10 cellular contexts compared by ENCODE assay signal in the genomic region with DNA sequence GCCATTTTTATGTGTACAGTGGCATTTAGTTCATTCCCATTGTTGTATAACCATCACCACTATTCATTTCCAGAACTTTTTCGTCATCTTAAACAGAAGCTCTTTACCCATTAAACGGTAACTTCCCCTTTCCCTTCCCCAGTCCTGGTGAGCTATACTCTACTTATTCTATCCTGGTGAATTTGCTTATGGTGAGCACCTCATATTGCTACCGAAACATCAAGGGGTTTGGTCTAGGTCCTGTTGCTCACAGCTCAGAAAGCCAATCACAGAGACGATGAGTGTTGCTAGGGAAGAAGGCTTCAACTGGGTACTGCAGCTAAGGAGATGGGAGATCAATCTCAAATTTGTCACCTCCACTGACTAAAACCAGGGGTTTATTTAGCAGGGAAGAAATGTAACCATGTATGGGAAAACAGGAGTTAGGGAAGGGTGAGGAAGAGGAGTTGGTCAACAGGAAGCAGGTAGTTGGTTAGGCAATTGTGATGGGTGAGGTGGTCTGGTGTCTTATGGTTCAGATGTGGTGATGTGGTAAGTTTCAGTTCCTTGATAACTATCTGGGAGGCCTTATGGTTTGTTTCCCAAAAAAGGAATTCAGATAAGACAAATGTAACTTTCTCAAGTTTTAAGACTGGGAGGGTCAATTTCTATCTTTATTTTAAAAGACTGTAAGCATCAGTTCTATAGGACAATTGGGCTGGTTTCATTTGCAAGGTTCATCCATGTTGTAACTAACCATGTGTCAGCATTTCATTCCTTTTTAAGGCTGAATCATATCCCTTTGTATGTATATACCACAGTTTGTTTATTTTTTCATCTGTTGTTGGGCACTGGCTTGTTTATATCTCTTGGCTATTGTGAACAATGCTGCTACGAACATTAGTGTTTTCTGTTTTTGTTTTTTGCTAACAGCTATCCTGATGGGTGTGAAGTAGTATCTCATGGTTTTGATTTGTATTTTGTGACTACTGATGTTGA. TPM values are rescaled to one million over a fixed set of nuclear protein-coding genes. Genes with fewer than 3 reads are reported as not detected.
A peak's percentile ranks its signal among the peaks of the same experiment; 100 is the strongest.
DNase-seq lines count a peak whose midpoint lies in the region; ATAC-seq and TF ChIP-seq lines count a peak whose summit lies in the region.
"Had no signal": no experiment of that assay in that cellular context is flagged by ENCODE, and none has a peak within 500 bp of the region (broad histone marks: within the 10 kb centered on the region; RNA-seq: fewer than 3 reads in every experiment).

No MANE protein-coding gene starts in this region.

- no peak for DNase-seq in activated CD4-positive, alpha-beta memory T cell treated with anti-CD3 and anti-CD28 coated beads, Interleukin-2, amount 10 ng/mL, durations not matched to agents 7 days and 5 days
- no peak for DNase-seq in activated CD4-positive, alpha-beta memory T cell treated with anti-CD3 and anti-CD28 coated beads for 36 hours
- DNase-seq in NOMO-1 treated with DMSO at 0.1 percent for 48 hours (lab: John Stamatoyannopoulos, UW; ENCODE audit: unreplicated experiment): peak; percentile 71
- peak; percentile 37 for DNase-seq in pons (ENCODE audit: low spot score)
- DNase-seq in foreskin keratinocyte: no peak
- no peak for DNase-seq in HuH-7.5 (ENCODE audit: low spot score)
- no peak for DNase-seq in NCI-H2081 treated with DMSO at 0.1 percent for 48 hours (lab: John Stamatoyannopoulos, UW)
- DNase-seq: activated effector memory CD4-positive, alpha-beta T cell treated with anti-CD3 and anti-CD28 coated beads, Interleukin-2, amount 50 U/mL, for 16 hours; NCI-H1417 had no signal

- TF ChIP-seq CTCF in foreskin keratinocyte (conservative IDR thresholded peaks at IDR 0.05): no peak

- CTCF ChIA-PET in activated CD4-positive, alpha-beta memory T cell treated with anti-CD3 and anti-CD28 coated beads, Interleukin-2, amount 10 ng/mL, durations not matched to agents 7 days and 5 days (lab: Charles Lee): interaction anchor here (0.6 kb wide), 1 partner anchor 211 kb away, joined by 4 read pairs; no protein-coding TSS in a partner anchor
- CTCF ChIA-PET in activated CD4-positive, alpha-beta memory T cell treated with anti-CD3 and anti-CD28 coated beads for 36 hours (lab: Charles Lee): no interaction called here

- intact Hi-C loops in activated CD4-positive, alpha-beta memory T cell treated with anti-CD3 and anti-CD28 coated beads for 36 hours (cut with micrococcal nuclease): no loop called here

- no peaks in the 10 kb centered on the region for H3K27me3 Mint-ChIP-seq in activated CD4-positive, alpha-beta memory T cell treated with anti-CD3 and anti-CD28 coated beads, Interleukin-2, amount 10 ng/mL, durations not matched to agents 7 days and 5 days
- H3K27me3 Mint-ChIP-seq in activated CD4-positive, alpha-beta memory T cell treated with anti-CD3 and anti-CD28 coated beads for 36 hours: no peaks in the 10 kb centered on the region

- no peaks in the 10 kb centered on the region for H3K9me3 Mint-ChIP-seq in activated CD4-positive, alpha-beta memory T cell treated with anti-CD3 and anti-CD28 coated beads, Interleukin-2, amount 10 ng/mL, durations not matched to agents 7 days and 5 days
- no peaks in the 10 kb centered on the region for H3K9me3 Mint-ChIP-seq in activated CD4-positive, alpha-beta memory T cell treated with anti-CD3 and anti-CD28 coated beads for 36 hours

- H3K27me3 ChIP-seq in foreskin keratinocyte: no peaks in the 10 kb centered on the region

- H3K4me1 Mint-ChIP-seq in activated CD4-positive, alpha-beta memory T cell treated with anti-CD3 and anti-CD28 coated beads, Interleukin-2, amount 10 ng/mL, durations not matched to agents 7 days and 5 days: peaks cover 53% of the 10 kb centered on the region
- peaks cover 14% of the 10 kb centered on the region for H3K4me1 Mint-ChIP-seq in activated CD4-positive, alpha-beta memory T cell treated with anti-CD3 and anti-CD28 coated beads for 36 hours (ENCODE audit: low read depth)

- no peak overlapping the region for H3K27ac ChIP-seq in foreskin keratinocyte

- no peak overlapping the region for H3K4me3 Mint-ChIP-seq in activated CD4-positive, alpha-beta memory T cell treated with anti-CD3 and anti-CD28 coated beads, Interleukin-2, amount 10 ng/mL, durations not matched to agents 7 days and 5 days
- no peak overlapping the region for H3K4me3 Mint-ChIP-seq in activated CD4-positive, alpha-beta memory T cell treated with anti-CD3 and anti-CD28 coated beads for 36 hours

- peak; percentile 96 for ATAC-seq in HG02798 (IDR thresholded peaks at IDR 0.05; ENCODE audit: poor library complexity, unreplicated experiment)
- ATAC-seq in foreskin keratinocyte: no peak

- peaks cover 60% of the 10 kb centered on the region for H3K36me3 Mint-ChIP-seq in activated CD4-positive, alpha-beta memory T cell treated with anti-CD3 and anti-CD28 coated beads, Interleukin-2, amount 10 ng/mL, durations not matched to agents 7 days and 5 days (ENCODE audit: low read depth)
- peaks cover 45% of the 10 kb centered on the region for H3K36me3 Mint-ChIP-seq in activated CD4-positive, alpha-beta memory T cell treated with anti-CD3 and anti-CD28 coated beads for 36 hours

- H3K4me1 ChIP-seq in foreskin keratinocyte: no peaks in the 10 kb centered on the region

- H3K27ac Mint-ChIP-seq in activated CD4-positive, alpha-beta memory T cell treated with anti-CD3 and anti-CD28 coated beads, Interleukin-2, amount 10 ng/mL, durations not matched to agents 7 days and 5 days: peak overlapping the region; percentile 83
- no peak overlapping the region for H3K27ac Mint-ChIP-seq in activated CD4-positive, alpha-beta memory T cell treated with anti-CD3 and anti-CD28 coated beads for 36 hours

- POLR2A ChIA-PET in activated CD4-positive, alpha-beta memory T cell treated with anti-CD3 and anti-CD28 coated beads, Interleukin-2, amount 10 ng/mL, durations not matched to agents 7 days and 5 days (lab: Charles Lee): no interaction called here
- POLR2A ChIA-PET in activated CD4-positive, alpha-beta memory T cell treated with anti-CD3 and anti-CD28 coated beads for 36 hours (lab: Charles Lee): no interaction called here

RNA-seq across cellular contexts. Expression of gene GOLGA8H, which starts 46.4 kb away (rescaled TPM):
- not detected for total RNA-seq in activated CD4-positive, alpha-beta memory T cell treated with anti-CD3 and anti-CD28 coated beads, Interleukin-2, amount 10 ng/mL, durations not matched to agents 7 days and 5 days
- not detected for total RNA-seq in activated CD4-positive, alpha-beta memory T cell treated with anti-CD3 and anti-CD28 coated beads for 36 hours
- total RNA-seq in foreskin keratinocyte: 0.10 and 0.11 TPM in 2 replicates
- polyA plus RNA-seq in foreskin keratinocyte: not detected in 2 replicates

Comparison
In these comparisons a context has a peak if more than half of its experiments do, and no peak if none do; other contexts are left out.
1. DNase-seq: peak in NOMO-1 treated with DMSO at 0.1 percent for 48 hours (single experiment) and pons (single experiment); none in activated CD4-positive, alpha-beta memory T cell treated with anti-CD3 and anti-CD28 coated beads, Interleukin-2, amount 10 ng/mL, durations not matched to agents 7 days and 5 days (single experiment), activated CD4-positive, alpha-beta memory T cell treated with anti-CD3 and anti-CD28 coated beads for 36 hours (single experiment), foreskin keratinocyte (0 of 2), HuH-7.5 (single experiment) and NCI-H2081 treated with DMSO at 0.1 percent for 48 hours (single experiment).